In genomic region chr17:53724726-53725125, GRCh38 we compare ENCODE assay signal across 20 cellular contexts.
DNase-seq lines count a peak whose midpoint lies in the region; FAIRE-seq and TF ChIP-seq lines count a peak whose summit lies in the region.
"Had no signal": no experiment of that assay in that cellular context is flagged by ENCODE, and none has a peak within 500 bp of the region (broad histone marks: within the 10 kb centered on the region; RNA-seq: fewer than 3 reads in every experiment).

No MANE protein-coding gene starts in this region.

- no peaks in the 10 kb centered on the region for H3K36me3 ChIP-seq in ovary
- H3K36me3 ChIP-seq: BE2C had no signal

- H3K27me3 ChIP-seq in ovary = no peaks in the 10 kb centered on the region
- H3K27me3 ChIP-seq: BE2C had no signal

- in situ Hi-C loops in ACHN (cut with HindIII; ENCODE audit: low pct_ligation_motif_present, low pct_unique_long_range_greater_than_20kb, low sequenced_read_pairs) = no loop called here

- H3K4me1 ChIP-seq in ovary (ENCODE audit: insufficient read depth) = no peaks in the 10 kb centered on the region

- intact Hi-C loops in ovary (cut with DNase I) = no loop called here

- no peak for TF ChIP-seq EP300 in ovary (IDR thresholded peaks at IDR 0.05)

- DNase-seq in ACHN = peak; percentile 96
- peak; percentile 97 for DNase-seq in RCC 7860 (ENCODE audit: low spot score)
- peak; percentile 22 for DNase-seq in fibroblast of mammary gland (ENCODE audit: low read depth)
- peak; percentile 98 for DNase-seq in kidney tubule cell (ENCODE audit: low spot score)
- DNase-seq in stimulated activated CD4-positive, alpha-beta T cell treated with anti-CD3 and anti-CD28 coated beads, Interleukin-4, amount 100 ng/mL, for 1 hour = no peak
- DNase-seq in ovary = no peak
- DNase-seq in stimulated activated CD4-positive, alpha-beta T cell treated with anti-CD3 and anti-CD28 coated beads, Interleukin-15, amount 100 ng/mL, for 24 hours = no peak
- DNase-seq in SKM-1 (lab: John Stamatoyannopoulos, UW; ENCODE audit: unreplicated experiment) = no peak
- DNase-seq: 8988T; BE2C; CD4-positive, CD25-positive, alpha-beta regulatory T cell; COR-L47; GDM1; Kasumi-1; NCI-H1105; NCI-H2081 treated with DMSO at 0.1 percent for 48 hours; NCI-H510A; NCI-H774; OCI-M1; SHP77 had no signal

- TF ChIP-seq CTCF in fibroblast of mammary gland (conservative IDR thresholded peaks at IDR 0.05; ENCODE audit: control insufficient read depth, insufficient read depth, low read depth, low read length) = no peak
- no peak for TF ChIP-seq CTCF in ovary (IDR thresholded peaks at IDR 0.05)

- peak; percentile 99 for FAIRE-seq in RCC 7860 (lab: Jason Lieb, UNC)

- no peaks in the 10 kb centered on the region for H3K9me3 ChIP-seq in ovary

- 94 to 100% (median 97%) methylated on average over 1 of the region's 1 CpG for WGBS in ovary, 3 donors

- H3K4me3 ChIP-seq in fibroblast of mammary gland (ENCODE audit: control insufficient read depth, low read depth, low read length) (no peak overlapping the region), ovary (no peak overlapping the region)

- no peak overlapping the region for H3K27ac ChIP-seq in ovary

- no peak for TF ChIP-seq POLR2A in ovary (IDR thresholded peaks at IDR 0.05)

Comparison
In these comparisons a context has a peak if more than half of its experiments do, and no peak if none do; other contexts are left out.
1. DNase-seq: peak in ACHN (single experiment), RCC 7860 (single experiment), fibroblast of mammary gland (single experiment) and kidney tubule cell (single experiment); none in stimulated activated CD4-positive, alpha-beta T cell treated with anti-CD3 and anti-CD28 coated beads, Interleukin-4, amount 100 ng/mL, for 1 hour (single experiment), ovary (0 of 5), stimulated activated CD4-positive, alpha-beta T cell treated with anti-CD3 and anti-CD28 coated beads, Interleukin-15, amount 100 ng/mL, for 24 hours (single experiment) and SKM-1 (single experiment).